ENCODE assay signal across 35 cellular contexts in genomic region chr9:72491242-72491641, GRCh38. TPM values are rescaled to one million over a fixed set of nuclear protein-coding genes. Genes with fewer than 3 reads are reported as not detected.
"Had no signal": no experiment of that assay in that cellular context is flagged by ENCODE, and none has a peak within 500 bp of the region (broad histone marks: within the 10 kb centered on the region; RNA-seq: fewer than 3 reads in every experiment).

No MANE protein-coding gene starts in this region.

- H3K27me3 Mint-ChIP-seq: activated naive CD4-positive, alpha-beta T cell treated with anti-CD3 and anti-CD28 coated beads, Interleukin-2, amount 50 U/mL, for 24 hours; T-helper 17 cell had no signal

- H3K36me3 Mint-ChIP-seq: activated naive CD4-positive, alpha-beta T cell treated with anti-CD3 and anti-CD28 coated beads, Interleukin-2, amount 50 U/mL, for 24 hours; activated naive CD8-positive, alpha-beta T cell treated with anti-CD3 and anti-CD28 coated beads for 36 hours; brain had no signal

- H3K4me3 ChIP-seq: adrenal gland, ascending aorta, breast epithelium, cardiac muscle cell, colonic mucosa, esophagus muscularis mucosa, gastrocnemius medialis, heart left ventricle had no signal

- H3K27ac Mint-ChIP-seq: activated B cell treated with CpG ODN at 0.5 μM for 24 hours; activated CD8-positive, alpha-beta T cell treated with anti-CD3 and anti-CD28 coated beads for 36 hours; activated naive CD4-positive, alpha-beta T cell treated with anti-CD3 and anti-CD28 coated beads for 36 hours; activated naive CD4-positive, alpha-beta T cell treated with anti-CD3 and anti-CD28 coated beads, Interleukin-2, amount 50 U/mL, for 24 hours; activated naive CD8-positive, alpha-beta T cell treated with anti-CD3 and anti-CD28 coated beads for 36 hours; activated naive CD8-positive, alpha-beta T cell treated with anti-CD3 and anti-CD28 coated beads, Interleukin-2, amount 50 U/mL, for 24 hours; activated T-helper 1 cell treated with anti-CD3 and anti-CD28 coated beads, Interleukin-12 subunit alpha, Interleukin-12 subunit beta, Interleukin-2, Interleukin-4 antibody, amounts not matched to agents 30 ng/mL and 10 ng/mL and 1 ng/mL, durations not matched to agents 14 hours and 24 hours and 36 hours; activated T-helper 2 cell treated with anti-CD3 and anti-CD28 coated beads, Interferon-gamma antibody, Interleukin-2, Interleukin-4, amounts not matched to agents 10 μg/mL and 5 μg/mL and 100 μg/mL, durations not matched to agents 14 hours and 24 hours and 36 hours; brain; T-helper 17 cell; T-helper 2 cell treated with Interferon-gamma antibody and Interleukin-4, amounts not matched to agents 5 μg/mL and 100 μg/mL, for 36 hours had no signal

- H3K27me3 ChIP-seq: adrenal gland, ascending aorta, breast epithelium, cardiac muscle cell, colonic mucosa, esophagus muscularis mucosa, foreskin keratinocyte, gastrocnemius medialis had no signal

- H3K9me3 Mint-ChIP-seq: activated B cell treated with CpG ODN at 0.5 μM for 24 hours; activated CD8-positive, alpha-beta T cell treated with anti-CD3 and anti-CD28 coated beads for 36 hours; activated naive CD4-positive, alpha-beta T cell treated with anti-CD3 and anti-CD28 coated beads for 36 hours; activated naive CD4-positive, alpha-beta T cell treated with anti-CD3 and anti-CD28 coated beads, Interleukin-2, amount 50 U/mL, for 24 hours; activated naive CD8-positive, alpha-beta T cell treated with anti-CD3 and anti-CD28 coated beads for 36 hours; activated naive CD8-positive, alpha-beta T cell treated with anti-CD3 and anti-CD28 coated beads, Interleukin-2, amount 50 U/mL, for 24 hours; activated T-helper 1 cell treated with anti-CD3 and anti-CD28 coated beads, Interleukin-12 subunit alpha, Interleukin-12 subunit beta, Interleukin-2, Interleukin-4 antibody, amounts not matched to agents 30 ng/mL and 10 ng/mL and 1 ng/mL, durations not matched to agents 14 hours and 24 hours and 36 hours; activated T-helper 2 cell treated with anti-CD3 and anti-CD28 coated beads, Interferon-gamma antibody, Interleukin-2, Interleukin-4, amounts not matched to agents 10 μg/mL and 5 μg/mL and 100 μg/mL, durations not matched to agents 14 hours and 24 hours and 36 hours; brain; T-helper 2 cell treated with Interferon-gamma antibody and Interleukin-4, amounts not matched to agents 5 μg/mL and 100 μg/mL, for 36 hours had no signal

- H3K36me3 ChIP-seq: adrenal gland, ascending aorta, breast epithelium, cardiac muscle cell, colonic mucosa, esophagus muscularis mucosa, gastrocnemius medialis, heart left ventricle, WERI-Rb-1 had no signal

- DNase-seq: activated B cell treated with CpG ODN at 0.5 μM for 24 hours; activated CD4-positive, alpha-beta T cell treated with anti-CD3 and anti-CD28 coated beads for 48 hours; activated CD4-positive, alpha-beta T cell treated with anti-CD3 and anti-CD28 coated beads, Interleukin-2, amount 50 U/mL, for 1 hour; activated CD4-positive, alpha-beta T cell treated with anti-CD3 and anti-CD28 coated beads, Interleukin-2, amount 50 U/mL, for 48 hours; activated CD8-positive, alpha-beta memory T cell treated with anti-CD3 and anti-CD28 coated beads for 24 hours; activated CD8-positive, alpha-beta T cell treated with anti-CD3 and anti-CD28 coated beads for 36 hours; activated effector memory CD4-positive, alpha-beta T cell treated with anti-CD3 and anti-CD28 coated beads, Interleukin-2, amount 50 U/mL, for 16 hours; activated naive CD4-positive, alpha-beta T cell treated with anti-CD3 and anti-CD28 coated beads for 36 hours; activated naive CD8-positive, alpha-beta T cell treated with anti-CD3 and anti-CD28 coated beads for 36 hours; activated naive CD8-positive, alpha-beta T cell treated with anti-CD3 and anti-CD28 coated beads, Interleukin-2, amount 50 U/mL, for 24 hours; activated T-cell treated with anti-CD3 and anti-CD28 coated beads, Interleukin-2, amount 50 U/mL, for 1 hour; activated T-cell treated with anti-CD3 and anti-CD28 coated beads, Interleukin-2, amount 50 U/mL, for 48 hours; adrenal gland; central memory CD4-positive, alpha-beta T cell; cerebellar nuclear complex; colonic mucosa; effector CD8-positive, alpha-beta T cell; erythroblast; foreskin keratinocyte; gastrocnemius medialis; glutamatergic neuron; heart left ventricle; T-helper 17 cell; T1000; WERI-Rb-1 had no signal

- H3K9me3 ChIP-seq: adrenal gland, ascending aorta, breast epithelium, colonic mucosa, esophagus muscularis mucosa, gastrocnemius medialis, heart left ventricle had no signal

- H3K4me1 ChIP-seq: ascending aorta, breast epithelium, colonic mucosa, esophagus muscularis mucosa, heart left ventricle had no signal

- H3K4me1 Mint-ChIP-seq: activated B cell treated with CpG ODN at 0.5 μM for 24 hours; activated naive CD4-positive, alpha-beta T cell treated with anti-CD3 and anti-CD28 coated beads, Interleukin-2, amount 50 U/mL, for 24 hours; activated naive CD8-positive, alpha-beta T cell treated with anti-CD3 and anti-CD28 coated beads for 36 hours; activated naive CD8-positive, alpha-beta T cell treated with anti-CD3 and anti-CD28 coated beads, Interleukin-2, amount 50 U/mL, for 24 hours had no signal

- ATAC-seq: activated CD4-positive, CD25-positive, alpha-beta regulatory T cell treated with anti-CD3 and anti-CD28 coated beads, Interleukin-2, amount 50 U/mL, for 24 hours; activated CD8-positive, alpha-beta T cell treated with anti-CD3 and anti-CD28 coated beads for 36 hours; activated naive CD8-positive, alpha-beta T cell treated with anti-CD3 and anti-CD28 coated beads, Interleukin-2, amount 50 U/mL, for 24 hours; foreskin keratinocyte; gastrocnemius medialis; heart left ventricle; T-helper 17 cell had no signal

- H3K4me3 Mint-ChIP-seq: activated B cell treated with CpG ODN at 0.5 μM for 24 hours; activated CD8-positive, alpha-beta T cell treated with anti-CD3 and anti-CD28 coated beads for 36 hours; activated naive CD4-positive, alpha-beta T cell treated with anti-CD3 and anti-CD28 coated beads for 36 hours; activated naive CD4-positive, alpha-beta T cell treated with anti-CD3 and anti-CD28 coated beads, Interleukin-2, amount 50 U/mL, for 24 hours; activated naive CD8-positive, alpha-beta T cell treated with anti-CD3 and anti-CD28 coated beads for 36 hours; activated naive CD8-positive, alpha-beta T cell treated with anti-CD3 and anti-CD28 coated beads, Interleukin-2, amount 50 U/mL, for 24 hours; activated T-helper 1 cell treated with anti-CD3 and anti-CD28 coated beads, Interleukin-12 subunit alpha, Interleukin-12 subunit beta, Interleukin-2, Interleukin-4 antibody, amounts not matched to agents 30 ng/mL and 10 ng/mL and 1 ng/mL, durations not matched to agents 14 hours and 24 hours and 36 hours; brain; T-helper 17 cell; T-helper 2 cell treated with Interferon-gamma antibody and Interleukin-4, amounts not matched to agents 5 μg/mL and 100 μg/mL, for 36 hours had no signal

- H3K27ac ChIP-seq: adrenal gland, ascending aorta, breast epithelium, cardiac muscle cell, colonic mucosa, esophagus muscularis mucosa, foreskin keratinocyte, gastrocnemius medialis, heart left ventricle, WERI-Rb-1 had no signal

RNA-seq across cellular contexts. Expression of gene TMC1, which starts 30.2 kb away (rescaled TPM):
- total RNA-seq: activated B cell treated with CpG ODN at 0.5 μM for 24 hours; activated naive CD4-positive, alpha-beta T cell treated with anti-CD3 and anti-CD28 coated beads for 36 hours; activated naive CD8-positive, alpha-beta T cell treated with anti-CD3 and anti-CD28 coated beads for 36 hours; activated T-helper 1 cell treated with anti-CD3 and anti-CD28 coated beads, Interleukin-12 subunit alpha, Interleukin-12 subunit beta, Interleukin-2, Interleukin-4 antibody, amounts not matched to agents 30 ng/mL and 10 ng/mL and 1 ng/mL, durations not matched to agents 14 hours and 24 hours and 36 hours; activated T-helper 2 cell treated with anti-CD3 and anti-CD28 coated beads, Interferon-gamma antibody, Interleukin-2, Interleukin-4, amounts not matched to agents 10 μg/mL and 5 μg/mL and 100 μg/mL, durations not matched to agents 14 hours and 24 hours and 36 hours; ascending aorta; cardiac muscle cell; esophagus muscularis mucosa; foreskin keratinocyte; T-helper 17 cell had no signal
- polyA plus RNA-seq: adrenal gland, cardiac muscle cell, foreskin keratinocyte, heart left ventricle had no signal
